In genomic region chr3:41674449-41674848, GRCh38 we compare ENCODE assay signal across 23 cellular contexts.
"Had no signal": no experiment of that assay in that cellular context is flagged by ENCODE, and none has a peak within 500 bp of the region (broad histone marks: within the 10 kb centered on the region; RNA-seq: fewer than 3 reads in every experiment).

No MANE protein-coding gene starts in this region.

- H3K9me3 ChIP-seq: MG63 had no signal

- H3K4me3 ChIP-seq: cardiac muscle cell, MG63, SK-N-MC had no signal

- H3K36me3 ChIP-seq: cardiac muscle cell, MG63 had no signal

- H3K27me3 Mint-ChIP-seq: activated naive CD4-positive, alpha-beta T cell treated with anti-CD3 and anti-CD28 coated beads, Interleukin-2, amount 50 U/mL, for 24 hours; T-cell had no signal

- DNase-seq: activated CD4-positive, alpha-beta T cell treated with anti-CD3 and anti-CD28 coated beads for 48 hours; activated CD4-positive, alpha-beta T cell treated with anti-CD3 and anti-CD28 coated beads, Interleukin-2, amount 50 U/mL, for 4 hours; activated CD4-positive, CD25-positive, alpha-beta regulatory T cell treated with anti-CD3 and anti-CD28 coated beads, Interleukin-2, amount 50 U/mL, for 72 hours; activated CD8-positive, alpha-beta memory T cell treated with anti-CD3 and anti-CD28 coated beads, Interleukin-2, amount 50 U/mL, for 48 hours; activated CD8-positive, alpha-beta T cell treated with anti-CD3 and anti-CD28 coated beads, Interleukin-2, amount 10 ng/mL, durations not matched to agents 7 days and 5 days; activated effector memory CD4-positive, alpha-beta T cell treated with Interleukin-2 at 50 U/mL for 16 hours; activated naive CD4-positive, alpha-beta T cell; activated T-cell treated with anti-CD3 and anti-CD28 coated beads, Interleukin-2, amount 50 U/mL, for 1 hour; amniotic stem cell; MG63; NCI-H1105; NCI-H1436; NCI-H1694 treated with DMSO at 0.1 percent for 48 hours; NCI-H2029 treated with DMSO at 0.1 percent for 48 hours; NCI-H510A treated with DMSO at 0.1 percent for 48 hours; NCI-H69; PC-3; T-cell had no signal

- H3K27ac ChIP-seq: cardiac muscle cell, SK-N-MC had no signal

- H3K27ac Mint-ChIP-seq: activated CD8-positive, alpha-beta T cell treated with anti-CD3 and anti-CD28 coated beads, Interleukin-2, amount 10 ng/mL, durations not matched to agents 7 days and 5 days; activated naive CD4-positive, alpha-beta T cell treated with anti-CD3 and anti-CD28 coated beads, Interleukin-2, amount 50 U/mL, for 24 hours; brain; T-cell; WTC11 had no signal

- H3K4me1 Mint-ChIP-seq: activated naive CD4-positive, alpha-beta T cell treated with anti-CD3 and anti-CD28 coated beads, Interleukin-2, amount 50 U/mL, for 24 hours; brain; T-cell; WTC11 had no signal

- H3K27me3 ChIP-seq: cardiac muscle cell, MG63 had no signal

- H3K36me3 Mint-ChIP-seq: brain had no signal

- H3K4me3 Mint-ChIP-seq: activated CD8-positive, alpha-beta T cell treated with anti-CD3 and anti-CD28 coated beads, Interleukin-2, amount 10 ng/mL, durations not matched to agents 7 days and 5 days; activated naive CD4-positive, alpha-beta T cell treated with anti-CD3 and anti-CD28 coated beads, Interleukin-2, amount 50 U/mL, for 24 hours; brain; T-cell; WTC11 had no signal
